In the genomic region with DNA sequence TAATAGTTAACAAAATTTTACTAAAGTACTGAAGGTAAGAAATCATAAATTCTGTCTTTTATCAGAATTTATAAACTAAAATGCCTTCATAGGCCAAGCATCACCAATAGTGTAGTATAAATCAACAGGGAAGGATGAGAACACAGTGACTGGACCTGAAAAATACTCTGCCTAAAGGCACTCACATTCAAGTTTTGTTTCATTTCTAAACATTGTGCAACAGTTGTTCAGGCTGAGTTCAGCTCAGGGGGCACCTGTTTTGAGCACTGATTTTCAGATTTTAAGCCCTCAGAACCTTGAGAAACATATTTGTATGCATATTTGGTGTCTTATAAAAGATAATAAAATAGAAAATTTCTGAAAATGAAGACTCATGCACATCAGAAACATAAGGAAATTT, we compare ENCODE assay signal across 20 cellular contexts. TPM values are rescaled to one million over a fixed set of nuclear protein-coding genes. Genes with fewer than 3 reads are reported as not detected.
DNase-seq lines count a peak whose midpoint lies in the region; ATAC-seq, FAIRE-seq and TF ChIP-seq lines count a peak whose summit lies in the region.
"Had no signal": no experiment of that assay in that cellular context is flagged by ENCODE, and none has a peak within 500 bp of the region (broad histone marks: within the 10 kb centered on the region; RNA-seq: fewer than 3 reads in every experiment).

No MANE protein-coding gene starts in this region.

- H3K79me1 ChIP-seq in IMR-90 (ENCODE audit: low read depth in 1 of 2, low read length in 2 of 2): peaks cover 32 to 42% of the 10 kb centered on the region in 2 experiments

- H2AFZ ChIP-seq in IMR-90 (replicated peaks; ENCODE audit: low read length, poor library complexity) (no peak overlapping the region), K562 (ENCODE audit: low read depth, low read length) (no peak overlapping the region)

- POLR2A ChIA-PET in IMR-90 (lab: Charles Lee; ENCODE audit: unreplicated experiment) (no interaction called here), K562 (lab: Yijun Ruan, JAX) (no interaction called here)

- H3K27me3 ChIP-seq in IMR-90 (ENCODE audit: control insufficient read depth, insufficient read depth, low read length) (no peaks in the 10 kb centered on the region), K562 (ENCODE audit: control insufficient read depth in 2 of 2, insufficient read depth in 2 of 2, low read length in 2 of 2) (no peaks in the 10 kb centered on the region)
- H3K27me3 ChIP-seq: BLaER1 had no signal

- no peak overlapping the region for H2BK120ac ChIP-seq in IMR-90 (ENCODE audit: low read depth, low read length)

- dilution Hi-C loops in IMR-90 (cut with HindIII; ENCODE audit: low sequenced_read_pairs, unreplicated experiment): no loop called here

- H3K23ac ChIP-seq in IMR-90 (ENCODE audit: low read depth, low read length): no peak overlapping the region

- no peak overlapping the region for H3K4ac ChIP-seq in IMR-90 (ENCODE audit: low read depth, low read length)

- H2BK20ac ChIP-seq in IMR-90 (ENCODE audit: low read depth, low read length): no peak overlapping the region

- ATAC-seq in IMR-90 (ENCODE audit: low read depth) (peak; percentile 72), K562 (no peak), GM18868 (IDR thresholded peaks at IDR 0.05; ENCODE audit: unreplicated experiment) (no peak)

- H4K5ac ChIP-seq in IMR-90 (ENCODE audit: low read depth, low read length): no peak overlapping the region

- H3K9ac ChIP-seq in IMR-90 (ENCODE audit: low read depth, low read length) (no peak overlapping the region), K562 (ENCODE audit: insufficient read depth in 1 of 2, low read depth in 2 of 2, low read length in 2 of 2) (no peak overlapping the region)
- H3K9ac ChIP-seq: BLaER1 had no signal

- H4K91ac ChIP-seq in IMR-90 (ENCODE audit: insufficient read depth, low read depth, low read length): no peak overlapping the region

- intact Hi-C loops in IMR-90 (cut with micrococcal nuclease): no loop called here
- intact Hi-C loops in K562 (cut with micrococcal nuclease): no loop called here

- no peak for FAIRE-seq in K562 (lab: Jason Lieb, UNC)
- FAIRE-seq: D721Med, GM12891, GM18507 had no signal

- H3K9me3 ChIP-seq in IMR-90 (ENCODE audit: control insufficient read depth, insufficient read depth, low read length) (no peaks in the 10 kb centered on the region), K562 (replicated peaks; ENCODE audit: control insufficient read depth, insufficient read depth, low read depth, low read length) (no peaks in the 10 kb centered on the region)
- H3K9me3 ChIP-seq: BLaER1 had no signal

- in situ Hi-C loops in IMR-90 (cut with MboI; ENCODE audit: low sequenced_read_pairs) (no loop called here), K562 (cut with MboI) (loop anchor here (10.0 kb wide), 1 partner anchor 305 kb away; no protein-coding TSS in a partner anchor)

- H4K8ac ChIP-seq in IMR-90 (ENCODE audit: low read depth in 2 of 2, low read length in 2 of 2): no peak overlapping the region

- H3K56ac ChIP-seq in IMR-90 (ENCODE audit: extremely low read depth, insufficient read depth, low read length): no peak overlapping the region

- TF ChIP-seq CTCF in IMR-90 (conservative IDR thresholded peaks at IDR 0.05; ENCODE audit: low read depth, low read length): no peak
- TF ChIP-seq CTCF in K562 (IDR thresholded peaks at IDR 0.05 in 2 of 3, conservative IDR thresholded peaks at IDR 0.05 in 1 of 3; ENCODE audit: insufficient read depth in 2 of 3, low read depth in 1 of 3, low read length in 3 of 3): no peak

- DNase-seq in IMR-90: peak; percentile 36
- no peak for DNase-seq in K562 (ENCODE audit: extremely low read depth in 1 of 4, low spot score in 3 of 4)
- DNase-seq in iris pigment epithelial cell (ENCODE audit: low read depth): peak; percentile 32
- DNase-seq in H4 (ENCODE audit: low spot score): no peak
- DNase-seq in NCI-H2227 (lab: John Stamatoyannopoulos, UW; ENCODE audit: unreplicated experiment): no peak
- DNase-seq: CD4-positive, alpha-beta T cell; CD8-positive, alpha-beta memory T cell; DMS 273 treated with DMSO at 0.1 percent for 48 hours; DMS79; EL; GDM1; GOT3; H7; HCEC 1CT had no signal

- no peak overlapping the region for H2BK15ac ChIP-seq in IMR-90 (ENCODE audit: low read depth, low read length)

- CTCF ChIA-PET in IMR-90 (lab: Yijun Ruan, JAX) (interaction anchor here (0.6 kb wide), 2 partner anchors 16 to 399 kb away, joined by 3 read pairs; no protein-coding TSS in a partner anchor), K562 (lab: Yijun Ruan, JAX; ENCODE audit: low intra/inter-chr PET ratio) (no interaction called here)

- no peak overlapping the region for H2AK5ac ChIP-seq in IMR-90 (ENCODE audit: low read depth, low read length)

- H3K4me2 ChIP-seq in IMR-90 (ENCODE audit: low read depth, low read length): 0 out of 2 replicates have a peak overlapping the region, but pooled peaks have one; percentile 21
- no peak overlapping the region for H3K4me2 ChIP-seq in K562 (ENCODE audit: insufficient read depth, low read length)
- H3K4me2 ChIP-seq: BLaER1 had no signal

- H3K36me3 ChIP-seq in IMR-90 (ENCODE audit: control insufficient read depth, insufficient read depth, low read length) (peaks cover 30% of the 10 kb centered on the region), K562 (ENCODE audit: control insufficient read depth, insufficient read depth, low read length) (peaks cover 74% of the 10 kb centered on the region)

- H2AK9ac ChIP-seq in IMR-90 (replicated peaks; ENCODE audit: low read depth, low read length, poor library complexity): no peak overlapping the region

- peaks cover 4% of the 10 kb centered on the region; the same call in 1 of the 3 replicates for H3K79me2 ChIP-seq in K562 (ENCODE audit: control insufficient read depth, insufficient read depth, low read length)

- BruUV-seq in IMR-90 (replicated peaks; lab: Mats Ljungman, UMichigan): no TSS peak
- no TSS peak for BruUV-seq in K562 (replicated peaks; lab: Mats Ljungman, UMichigan)

- no peak overlapping the region for H2BK5ac ChIP-seq in IMR-90 (ENCODE audit: low read depth, low read length, poor library complexity, severe bottlenecking)

- H3K9me1 ChIP-seq in IMR-90 (ENCODE audit: insufficient read depth, low read length): peaks cover 9% of the 10 kb centered on the region; the same call in 1 of the 2 replicates
- H3K9me1 ChIP-seq in K562 (ENCODE audit: control insufficient read depth, insufficient read depth, low read length): no peaks in the 10 kb centered on the region

- H3K18ac ChIP-seq in IMR-90 (ENCODE audit: low read depth, low read length): no peak overlapping the region

- TF ChIP-seq POLR2A in IMR-90 (IDR thresholded peaks at IDR 0.05; ENCODE audit: low read depth, low read length) (no peak), K562 (conservative IDR thresholded peaks at IDR 0.05) (no peak)

- H3K4me3 ChIP-seq in IMR-90 (ENCODE audit: insufficient read depth, low read depth, low read length) (no peak overlapping the region), K562 (no peak overlapping the region)
- H3K4me3 ChIP-seq: BLaER1 had no signal

- H3K27ac ChIP-seq in IMR-90 (ENCODE audit: insufficient read depth, low read length): peak overlapping the region; percentile 54; the same call in 1 of the 2 replicates
- H3K27ac ChIP-seq in K562 (ENCODE audit: extremely low read depth, low read depth, low read length): no peak overlapping the region
- H3K27ac ChIP-seq: BLaER1, C4-2B had no signal

- H4K20me1 ChIP-seq in IMR-90 (ENCODE audit: insufficient read depth, low read length) (0 out of 2 replicates have a peak, but pooled peaks cover 2% of the 10 kb centered on the region), K562 (replicated peaks; ENCODE audit: control insufficient read depth, insufficient read depth, low read length) (no peaks in the 10 kb centered on the region)

- no peak overlapping the region for H3K14ac ChIP-seq in IMR-90 (replicated peaks; ENCODE audit: low read depth, low read length)

- TF ChIP-seq RAD21 in IMR-90 (IDR thresholded peaks at IDR 0.05; ENCODE audit: low read length) (no peak), K562 (CRISPR knock-in tag; conservative IDR thresholded peaks at IDR 0.05 in 1 of 2, IDR thresholded peaks at IDR 0.05 in 1 of 2) (no peak)

- no peak for TF ChIP-seq EP300 in K562 (IDR thresholded peaks at IDR 0.05; ENCODE audit: low read length)

- H3K4me1 ChIP-seq in IMR-90 (ENCODE audit: control insufficient read depth, insufficient read depth, low read length) (peaks cover 12% of the 10 kb centered on the region), K562 (replicated peaks in 1 of 2; ENCODE audit: control insufficient read depth in 2 of 2, insufficient read depth in 2 of 2, low read length in 2 of 2) (0 out of 5 replicates have a peak, but pooled peaks cover 0 to under 1% of the 10 kb centered on the region in 2 experiments)
- H3K4me1 ChIP-seq: BLaER1 had no signal

TF ChIP-seq in IMR-90, 13 proteins besides CTCF, POLR2A, EP300 and RAD21:
- TF ChIP-seq CHD1 (IDR thresholded peaks at IDR 0.05; ENCODE audit: low read depth, low read length): no peak
- peak; percentile 90 for TF ChIP-seq CEBPB (IDR thresholded peaks at IDR 0.05; ENCODE audit: low read depth, low read length)
TF ChIP-seq in IMR-90: peak in this region for 1.

RNA-seq across cellular contexts. Expression of a gene that starts 12.4 kb away (rescaled TPM):
- total RNA-seq in IMR-90 (2012; rRNA removed) (52.5 and 83.3 TPM in 2 replicates), K562 (2014; rRNA removed) (96.7 and 100 TPM in 2 replicates), K562 (2014; rRNA removed; fragmentation: Illumina TruSeq; extraction: Trizol) (90.0 and 94.3 TPM in 2 replicates), K562 (2015; rRNA removed; fragmentation: Illumina TruSeq; extraction: Trizol) (107 and 109 TPM in 2 replicates), K562 (2021) (67.7 and 69.8 TPM in 2 replicates)
- polyA plus RNA-seq in IMR-90 (2012; rRNA removed) (54.4 and 59.1 TPM in 2 replicates), K562 (2011; rRNA removed) (74.2 and 77.7 TPM in 2 replicates), K562 (2014; fragmentation: Illumina TruSeq; extraction: Trizol) (61.9 and 70.4 TPM in 2 replicates), K562 (2014; fragmentation: Nextera tagmentation; extraction: Ambion mirVana) (10 to 100 TPM; 16.9 to 27.1 TPM), K562 (2014; rRNA removed) (83.4 and 85.7 TPM in 2 replicates)
- polyA plus RNA-seq in IMR-90 (2012; cell fraction: cytosol; rRNA removed): 32.3 and 41.6 TPM in 2 replicates
- 95.2 and 130 TPM in 2 replicates for polyA plus RNA-seq in IMR-90 (2012; cell fraction: nucleus; rRNA removed; ENCODE audit: low replicate concordance)
- total RNA-seq in K562 (2011; cell fraction: chromatin; rRNA removed; ENCODE audit: low replicate concordance): 131 and 137 TPM in 2 replicates
- total RNA-seq in K562 (2011; cell fraction: nucleolus; rRNA removed): 44.4 and 57.6 TPM in 2 replicates
- 97.7 and 139 TPM in 2 replicates for total RNA-seq in K562 (2011; cell fraction: nucleoplasm; rRNA removed)
- polyA plus RNA-seq in K562 (2011; cell fraction: cytosol; rRNA removed): 57.4 and 72.2 TPM in 2 replicates
- 122 and 155 TPM in 2 replicates for polyA plus RNA-seq in K562 (2011; cell fraction: nucleus; rRNA removed)
- 96.5 and 113 TPM in 2 replicates for polyA plus RNA-seq in K562 (2012)
- 135 and 141 TPM in 2 replicates for polyA minus RNA-seq in K562 (2011; rRNA and poly(A)+ RNA removed)
- 44.7 and 45.5 TPM in 2 replicates for polyA minus RNA-seq in K562 (2011; cell fraction: cytosol; rRNA and poly(A)+ RNA removed)
- polyA minus RNA-seq in K562 (2011; cell fraction: nucleus; rRNA and poly(A)+ RNA removed): 45.8 and 86.9 TPM in 2 replicates
- 66.9 and 67.6 TPM in 2 replicates for total RNA-seq in H4 (2014; rRNA removed; shearing (Covaris generic))

Comparison
In these comparisons a context has a peak if more than half of its experiments do, and no peak if none do; other contexts are left out.
1. DNase-seq: peak in IMR-90 (single experiment) and iris pigment epithelial cell (single experiment); none in K562 (0 of 4), H4 (single experiment) and NCI-H2227 (single experiment).